8 cellular contexts compared by ENCODE assay signal in genomic region chr6:88166901-88167624, GRCh38. TPM values are rescaled to one million over a fixed set of nuclear protein-coding genes. Genes with fewer than 3 reads are reported as not detected.
A peak's percentile ranks its signal among the peaks of the same experiment; 100 is the strongest.
DNase-seq lines count a peak whose midpoint lies in the region; ATAC-seq and TF ChIP-seq lines count a peak whose summit lies in the region.

No MANE protein-coding gene starts in this region.

- peak overlapping the region in 2 of 11 experiments; percentile 32 to 47; a peak in 5 of 22 replicates for H3K27ac ChIP-seq in BLaER1 treated with 17β-estradiol and CSF1 and Interleukin-3, amounts not matched to agents 10 nM and 100 nM
- H3K27ac ChIP-seq in angular gyrus (ENCODE audit: low read depth, low read length) (peak overlapping the region; percentile 32), thoracic aorta (no peak overlapping the region)

- peak overlapping the region; percentile 80 to 94 (median 87) for H3K4me2 ChIP-seq in BLaER1 treated with 17β-estradiol and CSF1 and Interleukin-3, amounts not matched to agents 10 nM and 100 nM

- H3K27me3 ChIP-seq in BLaER1 treated with 17β-estradiol and CSF1 and Interleukin-3, amounts not matched to agents 10 nM and 100 nM = peaks cover 33 to 62% (median 55%) of the 10 kb centered on the region in 11 experiments
- no peaks in the 10 kb centered on the region for H3K27me3 ChIP-seq in thoracic aorta (replicated peaks; ENCODE audit: insufficient read depth)

- peaks cover 0 to 5% (median 0%) of the 10 kb centered on the region in 10 experiments; a peak in 2 of 20 replicates for H3K4me1 ChIP-seq in BLaER1 treated with 17β-estradiol and CSF1 and Interleukin-3, amounts not matched to agents 10 nM and 100 nM
- H3K4me1 ChIP-seq in thoracic aorta (ENCODE audit: control insufficient read depth in 1 of 2, low read depth in 2 of 2) = peaks cover 3 to 16% of the 10 kb centered on the region in 2 donors

- H3K9me3 ChIP-seq in BLaER1 treated with 17β-estradiol and CSF1 and Interleukin-3, amounts not matched to agents 10 nM and 100 nM (replicated peaks in 1 of 11) = no peaks in the 10 kb centered on the region
- H3K9me3 ChIP-seq in thoracic aorta = no peaks in the 10 kb centered on the region

- ATAC-seq in GM19025 (IDR thresholded peaks at IDR 0.05; ENCODE audit: low read depth, unreplicated experiment) (peak; percentile 22), HG03196 (IDR thresholded peaks at IDR 0.05; ENCODE audit: unreplicated experiment) (peak; percentile 24), thoracic aorta (ENCODE audit: insufficient number of reproducible peaks, low FRiP score, low read depth) (no peak)

- DNase-seq in left kidney (ENCODE audit: low read depth, low spot score) (peak; percentile 67), thoracic aorta (ENCODE audit: low spot score) (no peak), A172 (ENCODE audit: low spot score) (no peak)
- DNase-seq in effector CD8-positive, alpha-beta T cell (lab: John Stamatoyannopoulos, UW) = no peak

- no peaks in the 10 kb centered on the region for H4K20me1 ChIP-seq in BLaER1 treated with 17β-estradiol and CSF1 and Interleukin-3, amounts not matched to agents 10 nM and 100 nM

- H3K9ac ChIP-seq in BLaER1 treated with 17β-estradiol and CSF1 and Interleukin-3, amounts not matched to agents 10 nM and 100 nM = peak overlapping the region; percentile 51 to 77 (median 62); a peak in 19 of 22 replicates

- TF ChIP-seq CTCF in thoracic aorta (IDR thresholded peaks at IDR 0.05) = no peak

- peak overlapping the region; percentile 57 to 74 (median 66) for H3K4me3 ChIP-seq in BLaER1 treated with 17β-estradiol and CSF1 and Interleukin-3, amounts not matched to agents 10 nM and 100 nM
- peak overlapping the region; percentile 90 for H3K4me3 ChIP-seq in thoracic aorta

- no peaks in the 10 kb centered on the region for H3K36me3 ChIP-seq in BLaER1 treated with 17β-estradiol and CSF1 and Interleukin-3, amounts not matched to agents 10 nM and 100 nM
- no peaks in the 10 kb centered on the region for H3K36me3 ChIP-seq in thoracic aorta

RNA-seq across cellular contexts. Expression of gene CNR1, which starts 0.9 kb away (rescaled TPM):
- 10 to 100 TPM; 22.9 to 25.5 TPM for total RNA-seq in thoracic aorta
- total RNA-seq in A172 (2014; rRNA removed; shearing (Covaris generic)) = not detected in 2 replicates

Comparison
In these comparisons a context has a peak if more than half of its experiments do, and no peak if none do; other contexts are left out.
1. RNA of gene CNR1, which starts 0.9 kb away (total RNA-seq): 22.9 to 25.5 TPM in thoracic aorta; not detected in A172; every median in the first group is over 10 times any median in the second.